In genomic region chrX:110938977-110939732, GRCh38 we compare ENCODE assay signal across 13 cellular contexts.
DNase-seq lines count a peak whose midpoint lies in the region; ATAC-seq and TF ChIP-seq lines count a peak whose summit lies in the region.
"Had no signal": no experiment of that assay in that cellular context is flagged by ENCODE, and none has a peak within 500 bp of the region (broad histone marks: within the 10 kb centered on the region; RNA-seq: fewer than 3 reads in every experiment).

No MANE protein-coding gene starts in this region.

- TF ChIP-seq CTCF in MCF 10A (IDR thresholded peaks at IDR 0.05; ENCODE audit: unreplicated experiment) (no peak), mammary epithelial cell (conservative IDR thresholded peaks at IDR 0.05 in 1 of 2, IDR thresholded peaks at IDR 0.05 in 1 of 2; ENCODE audit: extremely low read depth in 1 of 2, insufficient read depth in 1 of 2, low read depth in 1 of 2, low read length in 2 of 2) (no peak), lung (IDR thresholded peaks at IDR 0.05; ENCODE audit: control extremely low read depth, extremely low read depth) (no peak), stomach (IDR thresholded peaks at IDR 0.05) (no peak)

- in situ Hi-C loops in mammary epithelial cell (cut with MboI; ENCODE audit: low sequenced_read_pairs in 2 of 2) = no loop called here
- in situ Hi-C loops in KBM-7 (cut with MboI; ENCODE audit: low pct_unique_long_range_greater_than_20kb, low sequenced_read_pairs) = no loop called here

- H3K9ac ChIP-seq in mammary epithelial cell (ENCODE audit: insufficient read depth, low read length) = no peak overlapping the region
- H3K9ac ChIP-seq: BLaER1 treated with 17β-estradiol and CSF1 and Interleukin-3, amounts not matched to agents 10 nM and 100 nM had no signal

- no peak for TF ChIP-seq EP300 in stomach (IDR thresholded peaks at IDR 0.05)

- 84% methylated on average over 3 of the region's 3 CpGs for WGBS in mammary epithelial cell (ENCODE audit: low coverage, missing lambda C conversion rate)
- WGBS in lung, 2 donors = 62 to 85% methylated on average over 3 of the region's 3 CpGs
- 37 to 79% (median 57%) methylated on average over 2 to 3 of the region's 3 CpGs for WGBS in stomach, 5 donors
- 65% methylated on average over 3 of the region's 3 CpGs for WGBS in right cardiac atrium

- H3K4me1 ChIP-seq in mammary epithelial cell (ENCODE audit: insufficient read depth, low read length) = peaks cover 14% of the 10 kb centered on the region
- no peaks in the 10 kb centered on the region for H3K4me1 ChIP-seq in lung (ENCODE audit: control insufficient read depth in 2 of 2, insufficient read depth in 2 of 2, low read length in 2 of 2)
- peaks cover 0 to 4% (median under 1%) of the 10 kb centered on the region in 4 donors for H3K4me1 ChIP-seq in stomach
- H3K4me1 ChIP-seq in right cardiac atrium (ENCODE audit: control insufficient read depth, insufficient read depth, low read length) = no peaks in the 10 kb centered on the region
- H3K4me1 ChIP-seq: BLaER1 treated with 17β-estradiol and CSF1 and Interleukin-3, amounts not matched to agents 10 nM and 100 nM had no signal

- CTCF ChIA-PET in MCF 10A (lab: Yijun Ruan, JAX) = no interaction called here
- CTCF ChIA-PET in mammary epithelial cell (lab: Charles Lee; ENCODE audit: low non-redundant PET) = no interaction called here

- TF ChIP-seq POLR2A in stomach (IDR thresholded peaks at IDR 0.05) = no peak

- no peaks in the 10 kb centered on the region for H3K36me3 Mint-ChIP-seq in MCF 10A (ENCODE audit: insufficient read depth, unreplicated experiment)
- H3K36me3 Mint-ChIP-seq: CD8-positive, alpha-beta T cell had no signal

- H3K4me2 ChIP-seq in mammary epithelial cell (ENCODE audit: insufficient read depth, low read depth, low read length) = no peak overlapping the region
- H3K4me2 ChIP-seq: BLaER1 treated with 17β-estradiol and CSF1 and Interleukin-3, amounts not matched to agents 10 nM and 100 nM had no signal

- H3K4me3 ChIP-seq in mammary epithelial cell (replicated peaks in 1 of 3; ENCODE audit: insufficient read depth in 1 of 3, low read depth in 2 of 3, low read length in 3 of 3) (no peak overlapping the region), lung (no peak overlapping the region), stomach (no peak overlapping the region), right cardiac atrium (ENCODE audit: low read length) (no peak overlapping the region)
- H3K4me3 ChIP-seq: BLaER1 treated with 17β-estradiol and CSF1 and Interleukin-3, amounts not matched to agents 10 nM and 100 nM had no signal

- POLR2A ChIA-PET in MCF 10A (lab: Yijun Ruan, JAX) = no interaction called here

- dilution Hi-C loops in mammary epithelial cell (cut with HindIII; ENCODE audit: low sequenced_read_pairs) = no loop called here

- H3K27me3 Mint-ChIP-seq in MCF 10A (ENCODE audit: insufficient read depth, unreplicated experiment) = peaks cover 88% of the 10 kb centered on the region

- H3K36me3 ChIP-seq in mammary epithelial cell (ENCODE audit: insufficient read depth, low read length) (no peaks in the 10 kb centered on the region), lung (ENCODE audit: control insufficient read depth in 2 of 2, insufficient read depth in 2 of 2, low read length in 2 of 2) (no peaks in the 10 kb centered on the region), stomach (no peaks in the 10 kb centered on the region)
- H3K36me3 ChIP-seq: BLaER1 treated with 17β-estradiol and CSF1 and Interleukin-3, amounts not matched to agents 10 nM and 100 nM had no signal

- intact Hi-C loops in MCF 10A (cut with micrococcal nuclease) (no loop called here), mammary epithelial cell (cut with micrococcal nuclease) (no loop called here), stomach (cut with DNase I; ENCODE audit: low total_unique reads) (no loop called here), right cardiac atrium (cut with DNase I) (no loop called here)

- H3K27ac ChIP-seq in mammary epithelial cell (ENCODE audit: insufficient read depth, low read depth, low read length) (no peak overlapping the region), lung (ENCODE audit: low read depth in 1 of 2, low read length in 1 of 2) (no peak overlapping the region), stomach (peak overlapping the region; percentile 29 to 44 (median 35)), right cardiac atrium (ENCODE audit: low read length) (no peak overlapping the region)
- H3K27ac ChIP-seq: BLaER1 treated with 17β-estradiol and CSF1 and Interleukin-3, amounts not matched to agents 10 nM and 100 nM had no signal

- H3K9me3 ChIP-seq in mammary epithelial cell (replicated peaks; ENCODE audit: insufficient read depth, low read length) = no peaks in the 10 kb centered on the region
- peaks cover 0 to 2% of the 10 kb centered on the region in 2 donors for H3K9me3 ChIP-seq in lung (ENCODE audit: control insufficient read depth in 2 of 2, insufficient read depth in 1 of 2, low read length in 1 of 2)
- H3K9me3 ChIP-seq in stomach = no peaks in the 10 kb centered on the region
- H3K9me3 ChIP-seq in right cardiac atrium (ENCODE audit: control insufficient read depth, low read length) = no peaks in the 10 kb centered on the region

- no peaks in the 10 kb centered on the region for H3K79me2 ChIP-seq in mammary epithelial cell (ENCODE audit: insufficient read depth, low read length)

- no peak overlapping the region for H2AFZ ChIP-seq in mammary epithelial cell (ENCODE audit: low read depth, low read length)

- DNase-seq in MCF 10A (ENCODE audit: unreplicated experiment) (no peak), mammary epithelial cell (no peak), astrocyte of the hippocampus (ENCODE audit: low read depth, low spot score) (peak; percentile 3), lung (ENCODE audit: low spot score) (no peak), stomach (no peak), NCI-H187 (lab: John Stamatoyannopoulos, UW) (no peak), right cardiac atrium (no peak), KBM-7 (no peak)
- DNase-seq: Calu3; CD8-positive, alpha-beta T cell; H9 had no signal

- ATAC-seq in lung (ENCODE audit: insufficient read depth, low FRiP score) (peak; percentile 27), right cardiac atrium (no peak)
- ATAC-seq: CD8-positive, alpha-beta T cell had no signal

- H3K4me3 Mint-ChIP-seq in MCF 10A (ENCODE audit: unreplicated experiment) = no peak overlapping the region
- H3K4me3 Mint-ChIP-seq: B cell; CD8-positive, alpha-beta T cell; H9 had no signal

- peaks cover 29% of the 10 kb centered on the region for H3K4me1 Mint-ChIP-seq in MCF 10A (ENCODE audit: insufficient read depth, unreplicated experiment)
- H3K4me1 Mint-ChIP-seq: B cell had no signal

- peak overlapping the region; percentile 76 for H3K27ac Mint-ChIP-seq in MCF 10A (ENCODE audit: low read depth, unreplicated experiment)
- H3K27ac Mint-ChIP-seq: B cell; CD8-positive, alpha-beta T cell; H9 had no signal

- no peaks in the 10 kb centered on the region for H3K9me3 Mint-ChIP-seq in MCF 10A (ENCODE audit: unreplicated experiment)
- H3K9me3 Mint-ChIP-seq: CD8-positive, alpha-beta T cell; H9 had no signal

- BruUV-seq in MCF 10A (replicated peaks; lab: Mats Ljungman, UMichigan) = no TSS peak
- BruUV-seq in mammary epithelial cell (replicated peaks; lab: Mats Ljungman, UMichigan) = no TSS peak

- H3K27me3 ChIP-seq in mammary epithelial cell (ENCODE audit: insufficient read depth, low read length) = no peaks in the 10 kb centered on the region
- peaks cover 2% of the 10 kb centered on the region for H3K27me3 ChIP-seq in lung (ENCODE audit: control insufficient read depth, insufficient read depth)
- peaks cover 0 to 4% (median 2%) of the 10 kb centered on the region in 3 donors for H3K27me3 ChIP-seq in stomach
- H3K27me3 ChIP-seq in right cardiac atrium (ENCODE audit: control insufficient read depth, insufficient read depth) = no peaks in the 10 kb centered on the region

- H4K20me1 ChIP-seq in mammary epithelial cell (ENCODE audit: insufficient read depth, low read length) = no peaks in the 10 kb centered on the region
- H4K20me1 ChIP-seq: BLaER1 treated with 17β-estradiol and CSF1 and Interleukin-3, amounts not matched to agents 10 nM and 100 nM had no signal

Comparison
In these comparisons a context has a peak if more than half of its experiments do, and no peak if none do; other contexts are left out.
1. H3K27ac ChIP-seq: peak in stomach (5 of 5); none in mammary epithelial cell (single experiment), lung (0 of 2) and right cardiac atrium (single experiment).